22 cellular contexts compared by ENCODE assay signal in the genomic region with DNA sequence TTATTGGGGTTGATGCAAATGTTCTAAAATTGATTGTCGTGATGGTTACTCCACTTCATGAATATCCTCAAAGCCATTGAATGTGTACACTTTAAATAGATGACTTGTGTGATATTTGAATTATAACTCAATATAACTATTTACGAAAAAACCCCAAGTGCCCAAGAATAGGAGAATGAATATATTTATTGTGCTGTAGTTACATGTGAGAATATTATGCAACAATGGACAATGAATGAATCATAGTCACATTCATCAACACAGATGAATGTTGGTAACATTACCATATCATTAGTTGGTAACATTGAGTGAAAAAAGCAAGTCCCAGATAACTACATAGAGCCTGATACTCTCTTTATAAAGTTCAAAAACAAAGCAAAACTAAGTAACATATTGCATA.
"Had no signal": no experiment of that assay in that cellular context is flagged by ENCODE, and none has a peak within 500 bp of the region (broad histone marks: within the 10 kb centered on the region; RNA-seq: fewer than 3 reads in every experiment).

No MANE protein-coding gene starts in this region.

- H3K4me1 Mint-ChIP-seq: neural progenitor cell; stimulated activated memory B cell treated with anti-CD40 and anti-IgM and Interleukin-4, amounts not matched to agents 10 μg/mL and 1 μg/mL and 100 μg/mL, for 72 hours; WTC11 had no signal

- DNase-seq: activated CD4-positive, alpha-beta T cell treated with anti-CD3 and anti-CD28 coated beads, Interleukin-2, amount 50 U/mL, for 4 hours; activated CD8-positive, alpha-beta memory T cell treated with anti-CD3 and anti-CD28 coated beads for 24 hours; activated CD8-positive, alpha-beta memory T cell treated with anti-CD3 and anti-CD28 coated beads, Interleukin-2, amount 50 U/mL, for 4 hours; activated naive CD4-positive, alpha-beta T cell treated with anti-CD3 and anti-CD28 coated beads for 36 hours; activated T-cell treated with anti-CD3 and anti-CD28 coated beads, Interleukin-2, amount 50 U/mL, for 4 hours; central memory CD4-positive, alpha-beta T cell; dermis blood vessel endothelial cell; effector memory CD4-positive, alpha-beta T cell; lower lobe of right lung; naive thymus-derived CD4-positive, alpha-beta T cell; posterior cingulate gyrus; stimulated activated CD4-positive, alpha-beta T cell treated with anti-CD3 and anti-CD28 coated beads, Interleukin-15, amount 100 ng/mL, for 24 hours; stomach; T-helper 1 cell; transverse colon had no signal

- H3K27me3 ChIP-seq: neural progenitor cell, stomach, transverse colon had no signal

- H2AFZ ChIP-seq: neural progenitor cell had no signal

- H3K9ac ChIP-seq: neural progenitor cell had no signal

- H3K27ac ChIP-seq: lower lobe of right lung, neural progenitor cell, stomach, transverse colon had no signal

- ATAC-seq: activated T-cell treated with anti-CD3 and anti-CD28 coated beads, Interleukin-2, amount 50 U/mL, for 4 hours; esophagus mucosa; left lobe of liver; lower lobe of right lung; naive thymus-derived CD4-positive, alpha-beta T cell; sciatic nerve; stimulated activated memory B cell treated with anti-CD40 and anti-IgM and Interleukin-4, amounts not matched to agents 10 μg/mL and 1 μg/mL and 100 μg/mL, for 72 hours; WTC11 had no signal

- H3K9me3 ChIP-seq: lower lobe of right lung, stomach, transverse colon had no signal

- H3K27ac Mint-ChIP-seq: activated naive CD4-positive, alpha-beta T cell treated with anti-CD3 and anti-CD28 coated beads for 36 hours; naive thymus-derived CD4-positive, alpha-beta T cell; neural progenitor cell; stimulated activated memory B cell treated with anti-CD40 and anti-IgM and Interleukin-4, amounts not matched to agents 10 μg/mL and 1 μg/mL and 100 μg/mL, for 72 hours; WTC11 had no signal

- H3K4me3 Mint-ChIP-seq: activated naive CD4-positive, alpha-beta T cell treated with anti-CD3 and anti-CD28 coated beads for 36 hours; activated T-cell treated with anti-CD3 and anti-CD28 coated beads, Interleukin-2, amount 50 U/mL, for 4 hours; naive thymus-derived CD4-positive, alpha-beta T cell; neural progenitor cell; stimulated activated memory B cell treated with anti-CD40 and anti-IgM and Interleukin-4, amounts not matched to agents 10 μg/mL and 1 μg/mL and 100 μg/mL, for 72 hours; WTC11 had no signal

- H3K27me3 Mint-ChIP-seq: stimulated activated memory B cell treated with anti-CD40 and anti-IgM and Interleukin-4, amounts not matched to agents 10 μg/mL and 1 μg/mL and 100 μg/mL, for 72 hours had no signal

- H3K36me3 Mint-ChIP-seq: neural progenitor cell; stimulated activated memory B cell treated with anti-CD40 and anti-IgM and Interleukin-4, amounts not matched to agents 10 μg/mL and 1 μg/mL and 100 μg/mL, for 72 hours had no signal

- H3K4me1 ChIP-seq: lower lobe of right lung, neural progenitor cell, stomach, transverse colon had no signal

- H3K4me2 ChIP-seq: neural progenitor cell, smooth muscle cell had no signal
